ENCODE assay signal across 14 cellular contexts in genomic region chr14:52360831-52361230, GRCh38. TPM values are rescaled to one million over a fixed set of nuclear protein-coding genes. Genes with fewer than 3 reads are reported as not detected.
DNase-seq lines count a peak whose midpoint lies in the region; ATAC-seq and TF ChIP-seq lines count a peak whose summit lies in the region.
"Had no signal": no experiment of that assay in that cellular context is flagged by ENCODE, and none has a peak within 500 bp of the region (broad histone marks: within the 10 kb centered on the region; RNA-seq: fewer than 3 reads in every experiment).

No MANE protein-coding gene starts in this region.

- no peaks in the 10 kb centered on the region for H3K36me3 Mint-ChIP-seq in activated T-cell treated with anti-CD3 and anti-CD28 coated beads, Interleukin-2, amount 50 U/mL, for 24 hours (ENCODE audit: low read depth)

- H3K4me3 Mint-ChIP-seq in activated T-cell treated with anti-CD3 and anti-CD28 coated beads, Interleukin-2, amount 50 U/mL, for 24 hours = no peak overlapping the region
- H3K4me3 Mint-ChIP-seq: nephron progenitor cell had no signal

- intact Hi-C loops in Right ventricle myocardium superior (cut with DNase I) (no loop called here), left ventricle myocardium inferior (cut with micrococcal nuclease) (no loop called here)

- no peaks in the 10 kb centered on the region for H3K79me2 ChIP-seq in osteoblast (ENCODE audit: insufficient read depth, low read length)

- no peak for DNase-seq in Right ventricle myocardium superior
- no peak for DNase-seq in right atrium auricular region (ENCODE audit: low spot score)
- DNase-seq in left ventricle myocardium inferior = no peak
- no peak for DNase-seq in osteoblast (ENCODE audit: insufficient read length, low spot score, missing footprints)
- DNase-seq in NCI-H345 (lab: John Stamatoyannopoulos, UW) = no peak
- DNase-seq in NCI-H187 treated with DMSO at 0.1 percent for 48 hours (lab: John Stamatoyannopoulos, UW) = no peak
- DNase-seq in activated T-cell treated with anti-CD3 and anti-CD28 coated beads, Interleukin-2, amount 50 U/mL, for 24 hours = no peak
- DNase-seq: anterior cingulate cortex, erythroblast, nephron progenitor cell, right lobe of liver had no signal

- H3K4me1 ChIP-seq in right atrium auricular region (no peaks in the 10 kb centered on the region), left ventricle myocardium inferior (peaks cover 16% of the 10 kb centered on the region), osteoblast (ENCODE audit: insufficient read depth, low read length) (peaks cover 25% of the 10 kb centered on the region)
- H3K4me1 ChIP-seq: right lobe of liver had no signal

- H3K9me3 ChIP-seq in right atrium auricular region (no peaks in the 10 kb centered on the region), left ventricle myocardium inferior (replicated peaks) (no peaks in the 10 kb centered on the region), osteoblast (ENCODE audit: low read depth, low read length) (no peaks in the 10 kb centered on the region)
- H3K9me3 ChIP-seq: right lobe of liver had no signal

- no peaks in the 10 kb centered on the region for H3K27me3 ChIP-seq in right atrium auricular region
- no peaks in the 10 kb centered on the region for H3K27me3 ChIP-seq in left ventricle myocardium inferior (ENCODE audit: low read depth)
- H3K27me3 ChIP-seq in osteoblast (ENCODE audit: insufficient read depth, low read length) = no peaks in the 10 kb centered on the region
- H3K27me3 ChIP-seq: right lobe of liver had no signal

- H3K4me3 ChIP-seq in right atrium auricular region (no peak overlapping the region), left ventricle myocardium inferior (no peak overlapping the region), osteoblast (ENCODE audit: insufficient read depth, low read length) (no peak overlapping the region)
- H3K4me3 ChIP-seq: K562, right lobe of liver had no signal

- H3K4me2 ChIP-seq in osteoblast (ENCODE audit: insufficient read depth, low read length) = no peak overlapping the region

- H4K20me1 ChIP-seq in osteoblast (ENCODE audit: insufficient read depth, low read length) = no peaks in the 10 kb centered on the region

- peak overlapping the region in 1 of 2 donors; percentile 15 for H3K27ac ChIP-seq in right atrium auricular region
- H3K27ac ChIP-seq in left ventricle myocardium inferior (replicated peaks) = peak overlapping the region; percentile 9
- no peak overlapping the region for H3K27ac ChIP-seq in osteoblast (ENCODE audit: low read depth, low read length)
- H3K27ac ChIP-seq: right lobe of liver had no signal

- no peaks in the 10 kb centered on the region for H3K9me3 Mint-ChIP-seq in activated T-cell treated with anti-CD3 and anti-CD28 coated beads, Interleukin-2, amount 50 U/mL, for 24 hours
- H3K9me3 Mint-ChIP-seq: nephron progenitor cell had no signal

- no peak overlapping the region for H3K27ac Mint-ChIP-seq in activated T-cell treated with anti-CD3 and anti-CD28 coated beads, Interleukin-2, amount 50 U/mL, for 24 hours

- no peaks in the 10 kb centered on the region for H3K27me3 Mint-ChIP-seq in activated T-cell treated with anti-CD3 and anti-CD28 coated beads, Interleukin-2, amount 50 U/mL, for 24 hours

- H3K36me3 ChIP-seq in right atrium auricular region = no peaks in the 10 kb centered on the region
- H3K36me3 ChIP-seq in left ventricle myocardium inferior = no peaks in the 10 kb centered on the region
- H3K36me3 ChIP-seq in osteoblast (ENCODE audit: insufficient read depth, low read length) = no peaks in the 10 kb centered on the region
- H3K36me3 ChIP-seq: right lobe of liver had no signal

- peaks cover 6% of the 10 kb centered on the region for H3K4me1 Mint-ChIP-seq in activated T-cell treated with anti-CD3 and anti-CD28 coated beads, Interleukin-2, amount 50 U/mL, for 24 hours (ENCODE audit: low read depth)

- TF ChIP-seq CTCF in right atrium auricular region (IDR thresholded peaks at IDR 0.05) = no peak
- no peak for TF ChIP-seq CTCF in left ventricle myocardium inferior (IDR thresholded peaks at IDR 0.05; ENCODE audit: borderline replicate concordance)
- no peak for TF ChIP-seq CTCF in osteoblast (IDR thresholded peaks at IDR 0.05; ENCODE audit: extremely low read depth, low read depth, low read length)

- ATAC-seq in Right ventricle myocardium superior (ENCODE audit: poor library complexity) = peak; percentile 51
- no peak for ATAC-seq in GM21737 (IDR thresholded peaks at IDR 0.05; ENCODE audit: unreplicated experiment)
- ATAC-seq: K562, left lobe of liver, right lobe of liver had no signal

- H2AFZ ChIP-seq in osteoblast (ENCODE audit: low read length) = peak overlapping the region; percentile 28

RNA-seq across cellular contexts. Expression of gene PTGER2, which starts 46.7 kb away (rescaled TPM):
- 0.65 TPM for total RNA-seq in Right ventricle myocardium superior
- 1 to 10 TPM in 1 of 2 donors, under 1 TPM in 1; 0.44 to 1.5 TPM for total RNA-seq in right atrium auricular region
- 0.60 TPM for total RNA-seq in left ventricle myocardium inferior
- total RNA-seq in osteoblast = 2.9 and 3.3 TPM in 2 replicates
- total RNA-seq: K562 had no signal
